ENCODE assay signal across 10 cellular contexts in genomic region chr19:17220207-17220758, GRCh38. TPM values are rescaled to one million over a fixed set of nuclear protein-coding genes. Genes with fewer than 3 reads are reported as not detected.
DNase-seq lines count a peak whose midpoint lies in the region; ATAC-seq, FAIRE-seq and TF ChIP-seq lines count a peak whose summit lies in the region.
"Had no signal": no experiment of that assay in that cellular context is flagged by ENCODE, and none has a peak within 500 bp of the region (broad histone marks: within the 10 kb centered on the region; RNA-seq: fewer than 3 reads in every experiment).

No MANE protein-coding gene starts in this region.

- DNase-seq in right cardiac atrium (peak in 2 of 3 donors; percentile 68 to 76), Right ventricle myocardium superior (no peak), RCC 7860 (ENCODE audit: low spot score) (peak; percentile 23), fibroblast of the conjunctiva (ENCODE audit: low read depth) (peak; percentile 83), type B pancreatic cell (ENCODE audit: extremely low spot score, unreplicated experiment) (no peak), GM13976 (ENCODE audit: low spot score) (no peak)
- DNase-seq: DMS79, kidney had no signal

- H3K4me1 Mint-ChIP-seq in type B pancreatic cell (ENCODE audit: unreplicated experiment), result peaks cover under 1% of the 10 kb centered on the region

- H3K4me3 ChIP-seq in right cardiac atrium (ENCODE audit: low read length), result no peak overlapping the region

- H3K9me3 Mint-ChIP-seq in type B pancreatic cell, result no peaks in the 10 kb centered on the region

- H3K27ac Mint-ChIP-seq in type B pancreatic cell, result peak overlapping the region; percentile 50

- no peaks in the 10 kb centered on the region for H3K9me3 ChIP-seq in right cardiac atrium (ENCODE audit: control insufficient read depth, low read length)

- H3K27me3 ChIP-seq in right cardiac atrium (ENCODE audit: control insufficient read depth, insufficient read depth), result no peaks in the 10 kb centered on the region

- ATAC-seq in right cardiac atrium (peak; percentile 9 to 62), Right ventricle myocardium superior (ENCODE audit: poor library complexity) (no peak), GM21717 (IDR thresholded peaks at IDR 0.05; ENCODE audit: unreplicated experiment) (no peak), HG02885 (IDR thresholded peaks at IDR 0.05; ENCODE audit: poor library complexity, unreplicated experiment) (no peak)

- H3K27ac ChIP-seq in right cardiac atrium (ENCODE audit: low read length), result no peak overlapping the region

- peaks cover 3% of the 10 kb centered on the region for H3K36me3 Mint-ChIP-seq in type B pancreatic cell

- intact Hi-C loops in right cardiac atrium (cut with DNase I), result no loop called here
- intact Hi-C loops in Right ventricle myocardium superior (cut with DNase I), result no loop called here

- no peak for FAIRE-seq in RCC 7860 (lab: Jason Lieb, UNC)
- FAIRE-seq: kidney had no signal

- H3K4me3 Mint-ChIP-seq in type B pancreatic cell, result no peak overlapping the region

- 49% methylated on average over 14 of the region's 14 CpGs for WGBS in right cardiac atrium

- in situ Hi-C loops in GM13976 (cut with MboI; ENCODE audit: low sequenced_read_pairs, unreplicated experiment), result no loop called here

- H3K4me1 ChIP-seq in right cardiac atrium (ENCODE audit: control insufficient read depth, insufficient read depth, low read length), result peaks cover 2% of the 10 kb centered on the region

- TF ChIP-seq CTCF in type B pancreatic cell (conservative IDR thresholded peaks at IDR 0.05) (no peak), GM13976 (IDR thresholded peaks at IDR 0.05; ENCODE audit: borderline replicate concordance, control extremely low read depth, extremely low read depth, insufficient read depth, missing control alignments) (no peak)

- no peaks in the 10 kb centered on the region for H3K27me3 Mint-ChIP-seq in type B pancreatic cell

RNA-seq across cellular contexts. Expression of gene USE1, which starts 5.1 kb away (rescaled TPM):
- total RNA-seq in right cardiac atrium (10 to 100 TPM; 19.6 to 29.1 (median 27.7) TPM), Right ventricle myocardium superior (30.7 TPM), type B pancreatic cell (ENCODE audit: low replicate concordance) (18.7 and 22.3 TPM in 2 replicates)
- polyA plus RNA-seq in right cardiac atrium, result 49.7 TPM

RNA-seq across cellular contexts. Expression of gene OCEL1, which starts 5.7 kb away (rescaled TPM):
- total RNA-seq in right cardiac atrium (10 to 100 TPM; 16.5 to 27.8 (median 22.6) TPM), Right ventricle myocardium superior (22.4 TPM), type B pancreatic cell (ENCODE audit: low replicate concordance) (19.2 and 23.8 TPM in 2 replicates)
- polyA plus RNA-seq in right cardiac atrium, result 37.5 TPM

RNA-seq across cellular contexts. Expression of gene NR2F6, which starts 25.4 kb away (rescaled TPM):
- total RNA-seq in right cardiac atrium, result 10 to 100 TPM; 38.6 to 57.5 (median 45.7) TPM
- polyA plus RNA-seq in right cardiac atrium, result 28.6 TPM
- total RNA-seq in Right ventricle myocardium superior, result 77.3 TPM
- 70.9 and 94.2 TPM in 2 replicates for total RNA-seq in type B pancreatic cell (ENCODE audit: low replicate concordance)

RNA-seq across cellular contexts. Expression of gene USHBP1, which starts 44.3 kb away (rescaled TPM):
- 1 to 10 TPM; 2.7 to 5.6 (median 3.5) TPM for total RNA-seq in right cardiac atrium
- polyA plus RNA-seq in right cardiac atrium, result 10.1 TPM
- 7.9 TPM for total RNA-seq in Right ventricle myocardium superior
- 0.29 TPM in 1 of 2 replicates, not detected in the other for total RNA-seq in type B pancreatic cell (ENCODE audit: low replicate concordance)

RNA-seq across cellular contexts. Expression of gene BABAM1, which starts 47.0 kb away (rescaled TPM):
- total RNA-seq in right cardiac atrium (10 to 100 TPM; 70.0 to 80.6 (median 75.4) TPM), Right ventricle myocardium superior (77.9 TPM), type B pancreatic cell (ENCODE audit: low replicate concordance) (84.6 and 93.3 TPM in 2 replicates)
- polyA plus RNA-seq in right cardiac atrium, result 80.7 TPM

Comparison
In these comparisons a context has a peak if more than half of its experiments do, and no peak if none do; other contexts are left out.
1. ATAC-seq: peak in right cardiac atrium (2 of 2); none in Right ventricle myocardium superior (single experiment), GM21717 (single experiment) and HG02885 (single experiment).
2. DNase-seq: peak in right cardiac atrium (2 of 3), RCC 7860 (single experiment) and fibroblast of the conjunctiva (single experiment); none in Right ventricle myocardium superior (single experiment), type B pancreatic cell (single experiment) and GM13976 (single experiment).